Comparison of ENCODE assay signal across 1 cellular context in genomic region chr11:21105196-21105917, GRCh38.
TF ChIP-seq lines count a peak whose summit lies in the region.

No MANE protein-coding gene starts in this region.

TF ChIP-seq in GM23338, 12 proteins besides CTCF, POLR2A, EP300 and RAD21 (continued from another document):
- no peak for TF ChIP-seq ZNF462 (CRISPR knock-in tag; IDR thresholded peaks at IDR 0.05)
- TF ChIP-seq EZH2phosphoT487 (IDR thresholded peaks at IDR 0.05; ENCODE audit: unreplicated experiment): no peak
- no peak for TF ChIP-seq POLR2AphosphoS5 (IDR thresholded peaks at IDR 0.05; ENCODE audit: low read depth)
- TF ChIP-seq STAT1 (IDR thresholded peaks at IDR 0.05; ENCODE audit: unreplicated experiment): no peak
- TF ChIP-seq NANOG (IDR thresholded peaks at IDR 0.05; ENCODE audit: borderline replicate concordance): no peak
